1 cellular context compared by ENCODE assay signal in the genomic region with DNA sequence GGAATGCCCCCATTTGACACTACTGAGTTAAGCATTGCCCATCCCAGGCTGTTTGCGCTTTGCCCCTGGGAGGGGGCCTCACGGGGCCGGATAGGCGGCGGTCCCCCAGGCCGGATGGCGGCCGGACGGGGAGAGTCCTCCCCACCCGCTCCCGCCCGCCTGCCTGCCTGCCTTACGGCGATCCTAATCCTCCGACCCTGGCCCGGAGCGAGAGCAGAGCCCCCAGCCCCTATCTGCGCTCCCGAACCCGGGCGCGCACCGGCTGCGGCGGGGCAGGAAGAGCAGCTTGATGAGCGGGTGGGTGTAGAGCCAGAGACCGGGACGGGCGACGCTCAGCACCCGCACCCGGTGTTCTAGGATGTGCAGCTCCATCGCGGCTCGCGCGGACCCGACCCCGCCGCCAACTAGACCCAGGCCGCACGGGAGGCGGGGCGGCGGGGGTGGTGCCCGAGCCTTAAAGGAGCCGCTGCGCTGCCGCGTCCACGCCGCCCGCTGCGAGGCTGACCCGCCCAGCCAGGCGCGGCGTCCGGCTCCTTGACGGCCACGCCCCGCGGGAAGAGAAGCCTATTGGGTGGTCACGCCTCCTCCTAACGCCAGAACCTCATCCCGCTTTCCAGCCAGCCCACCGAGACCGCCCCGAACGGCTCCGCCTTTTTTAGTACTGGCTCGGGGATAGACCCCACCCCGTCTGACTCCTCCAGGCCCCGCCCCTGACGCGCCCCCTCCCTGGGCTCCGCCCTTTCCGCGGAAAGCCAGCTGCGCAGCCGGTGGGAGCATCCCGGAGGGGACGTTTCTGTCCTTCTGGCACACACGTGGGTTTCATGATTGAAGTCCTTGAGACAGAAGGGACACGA.
TF ChIP-seq lines count a peak whose summit lies in the region.

TSS of gene CASTOR1 (minus strand) at position 380 of the 854 bp plus-strand sequence. CDS start at position 372, 8 bp downstream.

TF ChIP-seq in GM23338, 12 proteins besides CTCF, POLR2A, EP300 and RAD21 (continued from another document):
- TF ChIP-seq ZNF462 (CRISPR knock-in tag; IDR thresholded peaks at IDR 0.05) = no peak
- no peak for TF ChIP-seq ZNF114 (CRISPR knock-in tag; IDR thresholded peaks at IDR 0.05)
- no peak for TF ChIP-seq ETS1 (IDR thresholded peaks at IDR 0.05)
- TF ChIP-seq ZNF331 (CRISPR knock-in tag; IDR thresholded peaks at IDR 0.05; ENCODE audit: low read depth) = no peak
- peak; percentile 59; the same call in 1 of the 2 replicates for TF ChIP-seq CREB1 (CRISPR knock-in tag; IDR thresholded peaks at IDR 0.05; ENCODE audit: low read depth)
- TF ChIP-seq EZH2 (IDR thresholded peaks at IDR 0.05; ENCODE audit: low read depth, unreplicated experiment) = no peak
- no peak for TF ChIP-seq STAT1 (IDR thresholded peaks at IDR 0.05; ENCODE audit: unreplicated experiment)
